Comparison of ENCODE assay signal across 8 cellular contexts in the genomic region with DNA sequence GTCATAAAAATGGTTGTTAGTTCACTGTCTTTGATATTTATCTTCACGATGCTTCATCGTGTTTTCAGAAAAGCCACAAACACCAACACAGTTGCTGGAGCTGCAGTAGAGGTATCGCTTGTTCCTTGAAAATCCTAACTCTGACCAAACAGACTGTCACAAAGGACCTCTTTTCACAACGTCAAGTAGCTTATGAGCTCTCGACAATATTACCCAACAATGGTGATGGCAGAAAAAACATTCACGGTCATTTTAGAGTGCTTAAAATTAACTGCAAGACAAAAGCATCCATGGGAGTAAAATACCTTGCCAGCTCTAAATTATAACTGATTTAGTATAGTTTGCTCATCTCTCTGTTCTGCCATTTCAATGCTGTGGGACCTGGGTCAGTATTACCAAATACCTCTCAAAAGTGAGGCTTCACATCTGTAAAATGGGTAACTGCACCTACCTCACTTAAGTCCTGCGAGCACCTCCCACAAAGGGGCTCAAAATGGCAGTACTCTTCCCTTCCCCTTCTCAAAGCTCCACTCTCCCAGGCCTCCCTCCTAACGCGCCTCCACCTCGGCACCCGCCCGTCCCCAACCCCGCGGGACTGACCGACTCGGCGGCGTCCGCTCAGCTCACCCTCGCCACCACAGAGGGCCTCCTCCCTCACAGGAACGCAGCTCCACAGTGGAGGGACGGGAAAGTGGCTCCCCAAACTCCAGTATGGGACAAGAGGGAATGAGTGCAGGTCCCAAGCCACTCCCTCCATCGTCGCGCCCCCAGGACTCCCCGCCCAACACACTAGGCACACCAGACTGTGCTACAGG. TPM values are rescaled to one million over a fixed set of nuclear protein-coding genes. Genes with fewer than 3 reads are reported as not detected.
DNase-seq lines count a peak whose midpoint lies in the region; ATAC-seq and TF ChIP-seq lines count a peak whose summit lies in the region.

No MANE protein-coding gene starts in this region.

- ATAC-seq in HG02884 (IDR thresholded peaks at IDR 0.05; ENCODE audit: unreplicated experiment) (peak; percentile 48), left lung (peak; percentile 69)

- H3K27me3 ChIP-seq in NT2/D1 (ENCODE audit: insufficient read depth, insufficient read length) (no peaks in the 10 kb centered on the region), colonic mucosa (no peaks in the 10 kb centered on the region), left lung (peaks cover 0 to 16% of the 10 kb centered on the region in 2 donors), suprapubic skin (no peaks in the 10 kb centered on the region)

- H3K9me3 ChIP-seq in NT2/D1 (ENCODE audit: insufficient read depth, low read length) (no peaks in the 10 kb centered on the region), colonic mucosa (no peaks in the 10 kb centered on the region), left lung (no peaks in the 10 kb centered on the region), suprapubic skin (no peaks in the 10 kb centered on the region)

- no peak for TF ChIP-seq POLR2A in suprapubic skin (IDR thresholded peaks at IDR 0.05)

- TF ChIP-seq CTCF in colonic mucosa (IDR thresholded peaks at IDR 0.05) (no peak), left lung (IDR thresholded peaks at IDR 0.05) (no peak), suprapubic skin (IDR thresholded peaks at IDR 0.05) (no peak)

- DNase-seq in stimulated activated CD4-positive, alpha-beta T cell treated with anti-CD3 and anti-CD28 coated beads, Interleukin-2, amount 100 ng/mL, for 4 hours (ENCODE audit: low read depth), result peak; percentile 3
- DNase-seq in stimulated activated CD4-positive, alpha-beta T cell treated with anti-CD3 and anti-CD28 coated beads, Interleukin-4, amount 100 ng/mL, for 1 hour, result no peak
- peak; percentile 56 for DNase-seq in NT2/D1 (ENCODE audit: low read depth, low spot score)
- no peak for DNase-seq in colonic mucosa
- DNase-seq in left lung, result peak in 1 of 2 donors; percentile 87
- peak in 1 of 2 donors; percentile 60 for DNase-seq in suprapubic skin (ENCODE audit: low spot score in 2 of 2)
- DNase-seq in UCSD-AML1 (lab: John Stamatoyannopoulos, UW; ENCODE audit: unreplicated experiment), result no peak

- TF ChIP-seq EP300 in suprapubic skin (IDR thresholded peaks at IDR 0.05), result no peak

- H3K9ac ChIP-seq in NT2/D1 (ENCODE audit: insufficient read length, low read depth) (peak overlapping the region; percentile 95), colonic mucosa (ENCODE audit: low read depth in 2 of 2, low read length in 2 of 2) (peak overlapping the region; percentile 66 to 84)

- peaks cover 43% of the 10 kb centered on the region for H3K36me3 ChIP-seq in NT2/D1 (ENCODE audit: insufficient read depth, insufficient read length, low read length)
- H3K36me3 ChIP-seq in colonic mucosa, result no peaks in the 10 kb centered on the region
- H3K36me3 ChIP-seq in left lung, result no peaks in the 10 kb centered on the region
- H3K36me3 ChIP-seq in suprapubic skin, result no peaks in the 10 kb centered on the region

- intact Hi-C loops in colonic mucosa (cut with DNase I), result no loop called here
- intact Hi-C loops in left lung (cut with DNase I), result no loop called here

- WGBS in suprapubic skin, result 5% methylated on average over 26 of the region's 26 CpGs

- H3K4me1 ChIP-seq in NT2/D1 (ENCODE audit: insufficient read depth, insufficient read length) (no peaks in the 10 kb centered on the region), colonic mucosa (no peaks in the 10 kb centered on the region), left lung (peaks cover 0 to 15% of the 10 kb centered on the region in 2 donors), suprapubic skin (peaks cover 21% of the 10 kb centered on the region)

- H3K27ac ChIP-seq in colonic mucosa (peak overlapping the region; percentile 89), left lung (peak overlapping the region; percentile 76 to 85), suprapubic skin (peak overlapping the region; percentile 62)

- H3K4me3 ChIP-seq in NT2/D1 (ENCODE audit: insufficient read length, low read depth), result peak overlapping the region; percentile 89
- H3K4me3 ChIP-seq in colonic mucosa, result peak overlapping the region; percentile 59
- H3K4me3 ChIP-seq in left lung, result peak overlapping the region; percentile 53 to 62
- H3K4me3 ChIP-seq in suprapubic skin, result peak overlapping the region; percentile 55

RNA-seq across cellular contexts. Expression of a gene that starts 0.5 kb away (rescaled TPM):
- total RNA-seq in colonic mucosa (10 to 100 TPM in 1 of 2 donors, 1 to 10 TPM in 1; 7.5 to 16.6 TPM), left lung (1 to 10 TPM; 4.3 to 8.7 TPM), suprapubic skin (10 to 100 TPM in 1 of 4 donors, 1 to 10 TPM in 3; 4.3 to 11.1 (median 6.7) TPM)

RNA-seq across cellular contexts. Expression of a gene that starts 49.6 kb away (rescaled TPM):
- total RNA-seq in colonic mucosa (100 to 1,000 TPM in 1 of 2 donors, 10 to 100 TPM in 1; 43.1 to 134 TPM), left lung (10 to 100 TPM; 68.6 to 73.5 TPM), suprapubic skin (10 to 100 TPM; 26.7 to 97.3 (median 28.1) TPM)

RNA-seq across cellular contexts. Expression of a gene that starts 50.0 kb away (rescaled TPM):
- total RNA-seq in colonic mucosa (10 to 100 TPM; 13.1 to 13.8 TPM), left lung (10 to 100 TPM; 27.9 to 45.0 TPM), suprapubic skin (10 to 100 TPM in 3 of 4 donors, 1 to 10 TPM in 1; 9.1 to 21.3 (median 17.2) TPM)

Comparison
In these comparisons a context has a peak if more than half of its experiments do, and no peak if none do; other contexts are left out.
1. DNase-seq: peak in stimulated activated CD4-positive, alpha-beta T cell treated with anti-CD3 and anti-CD28 coated beads, Interleukin-2, amount 100 ng/mL, for 4 hours (single experiment) and NT2/D1 (single experiment); none in stimulated activated CD4-positive, alpha-beta T cell treated with anti-CD3 and anti-CD28 coated beads, Interleukin-4, amount 100 ng/mL, for 1 hour (single experiment), colonic mucosa (single experiment) and UCSD-AML1 (single experiment).
2. Peak in every context shown above with its lines, with median percentiles within 50 percentile points of each other: H3K4me3 ChIP-seq and H3K27ac ChIP-seq.